Comparison of ENCODE assay signal across 14 cellular contexts in the genomic region with DNA sequence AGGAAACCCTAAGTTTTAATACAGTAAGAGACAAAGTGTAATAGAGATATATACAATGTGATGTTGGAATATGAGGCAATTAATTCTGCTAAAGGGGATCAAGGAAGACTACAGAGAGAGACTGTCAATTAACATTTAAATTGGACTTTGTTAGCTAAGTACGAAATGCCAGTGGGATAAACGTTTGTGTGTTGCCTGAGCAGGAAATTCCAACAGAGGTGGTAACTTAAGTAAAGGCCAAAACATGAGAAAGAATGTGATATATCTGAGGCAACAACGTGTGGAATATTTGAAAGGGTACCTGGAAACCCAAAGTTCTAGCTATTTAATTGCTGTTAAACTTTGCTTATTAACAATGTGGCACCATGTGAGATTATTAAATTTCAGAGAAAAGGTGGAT.
"Had no signal": no experiment of that assay in that cellular context is flagged by ENCODE, and none has a peak within 500 bp of the region (broad histone marks: within the 10 kb centered on the region; RNA-seq: fewer than 3 reads in every experiment).

No MANE protein-coding gene starts in this region.

- H3K9me3 ChIP-seq: lower lobe of right lung, psoas muscle, testis had no signal

- H3K27ac ChIP-seq: cardiac muscle cell, lower lobe of right lung, psoas muscle, testis had no signal

- H3K4me3 ChIP-seq: cardiac muscle cell, lower lobe of right lung, psoas muscle, testis had no signal

- DNase-seq: activated CD4-positive, alpha-beta T cell treated with anti-CD3 and anti-CD28 coated beads, Interleukin-2, amount 50 U/mL, for 4 hours; activated gamma-delta T cell treated with Interleukin-2 at 50 U/mL for 16 hours; activated naive CD8-positive, alpha-beta T cell treated with anti-CD3 and anti-CD28 coated beads for 36 hours; activated T-cell treated with anti-CD3 and anti-CD28 coated beads, Interleukin-2, amount 50 U/mL, for 4 hours; anterior cingulate cortex; foreskin melanocyte; head of caudate nucleus; lower lobe of right lung; psoas muscle; stimulated activated CD4-positive, alpha-beta T cell treated with anti-CD3 and anti-CD28 coated beads, Interleukin-4, amount 100 ng/mL, for 24 hours; T-helper 2 cell; testis had no signal

- H3K36me3 ChIP-seq: cardiac muscle cell, lower lobe of right lung had no signal

- ATAC-seq: activated T-cell treated with anti-CD3 and anti-CD28 coated beads, Interleukin-2, amount 50 U/mL, for 4 hours; lower lobe of right lung; natural killer cell treated with Interleukin-12 subunit alpha and Interleukin-12 subunit beta and Interleukin-15 and Interleukin-18, amount 100 ng/mL, for 72 hours; psoas muscle had no signal

- H3K27me3 ChIP-seq: cardiac muscle cell, testis had no signal

- H3K4me1 ChIP-seq: lower lobe of right lung, psoas muscle, testis had no signal
